15 cellular contexts compared by ENCODE assay signal in the genomic region with DNA sequence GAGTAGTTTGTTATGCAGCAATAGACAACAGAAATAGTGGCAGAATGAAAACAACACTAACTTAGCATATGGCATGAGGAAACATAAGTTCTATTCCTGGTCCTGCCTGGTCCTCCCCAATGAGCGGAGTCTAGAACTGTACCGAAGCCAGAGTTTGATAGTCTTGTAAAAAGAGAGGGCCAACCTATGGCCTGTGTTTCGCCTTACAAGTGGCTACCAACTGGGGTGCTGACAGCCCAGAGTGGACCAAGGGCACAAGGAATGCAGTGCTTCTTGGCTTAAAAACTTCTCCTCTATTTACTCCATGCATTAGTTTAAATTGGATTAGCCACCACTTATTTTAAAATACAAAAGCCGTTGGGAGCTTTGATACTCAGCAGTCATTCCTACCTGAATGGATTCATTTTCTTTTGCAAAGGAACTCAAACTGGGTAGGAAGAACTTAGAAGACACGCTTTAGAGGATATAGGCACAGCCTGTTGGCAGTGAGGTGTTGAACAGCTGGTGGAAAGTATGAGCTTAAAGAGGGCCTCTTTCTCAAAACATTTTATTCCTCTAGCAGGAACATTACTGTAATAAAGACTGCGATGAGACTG.
DNase-seq lines count a peak whose midpoint lies in the region; ATAC-seq and TF ChIP-seq lines count a peak whose summit lies in the region.
"Had no signal": no experiment of that assay in that cellular context is flagged by ENCODE, and none has a peak within 500 bp of the region (broad histone marks: within the 10 kb centered on the region; RNA-seq: fewer than 3 reads in every experiment).

No MANE protein-coding gene starts in this region.

- no peak overlapping the region for H2AFZ ChIP-seq in OCI-LY1 (ENCODE audit: low read length)

- TF ChIP-seq POLR2A in heart left ventricle (IDR thresholded peaks at IDR 0.05), result no peak

- H3K79me2 ChIP-seq in OCI-LY1 (ENCODE audit: insufficient read depth, low read length), result no peaks in the 10 kb centered on the region

- intact Hi-C loops in heart left ventricle (cut with DNase I), result loop anchor here in 1 of 10 donors (5.0 kb wide), 1 partner anchor 45 kb away; no protein-coding TSS in a partner anchor
- intact Hi-C loops in left cardiac atrium (cut with DNase I), result no loop called here
- intact Hi-C loops in left ventricle myocardium inferior (cut with micrococcal nuclease), result no loop called here

- ATAC-seq in heart left ventricle (peak in 3 of 4 donors; percentile 15 to 26 (median 26)), left cardiac atrium (no peak), GM21619 (IDR thresholded peaks at IDR 0.05; ENCODE audit: unreplicated experiment) (no peak)

- peak overlapping the region; percentile 9; the same call in 1 of the 2 replicates for H3K4me2 ChIP-seq in OCI-LY1 (ENCODE audit: low read length)
- H3K4me2 ChIP-seq: BLaER1 treated with 17β-estradiol and CSF1 and Interleukin-3, amounts not matched to agents 10 nM and 100 nM had no signal

- H3F3A ChIP-seq in OCI-LY1 (ENCODE audit: insufficient read depth, low read length), result no peaks in the 10 kb centered on the region; the same call in 1 of the 2 replicates

- H3K9ac ChIP-seq in OCI-LY1 (ENCODE audit: low read length), result no peak overlapping the region
- H3K9ac ChIP-seq: BLaER1 treated with 17β-estradiol and CSF1 and Interleukin-3, amounts not matched to agents 10 nM and 100 nM had no signal

- H3K27me3 ChIP-seq in heart left ventricle (no peaks in the 10 kb centered on the region), OCI-LY1 (ENCODE audit: insufficient read depth, low read length) (no peaks in the 10 kb centered on the region), left ventricle myocardium inferior (ENCODE audit: low read depth) (no peaks in the 10 kb centered on the region)
- H3K27me3 ChIP-seq: BLaER1 treated with 17β-estradiol and CSF1 and Interleukin-3, amounts not matched to agents 10 nM and 100 nM had no signal

- no peak for TF ChIP-seq CTCF in heart left ventricle (IDR thresholded peaks at IDR 0.05)
- no peak for TF ChIP-seq CTCF in OCI-LY1 (IDR thresholded peaks at IDR 0.05; ENCODE audit: low read length)
- TF ChIP-seq CTCF in left ventricle myocardium inferior (IDR thresholded peaks at IDR 0.05; ENCODE audit: borderline replicate concordance), result no peak

- 66 to 74% (median 69%) methylated on average over 6 of the region's 6 CpGs for WGBS in heart left ventricle, 4 donors

- H3K27ac ChIP-seq in heart left ventricle (peak overlapping the region in 7 of 12 donors; percentile 11 to 55 (median 13)), OCI-LY1 (ENCODE audit: low read depth, low read length, poor library complexity, severe bottlenecking) (peak overlapping the region; percentile 86), left ventricle myocardium inferior (replicated peaks) (peak overlapping the region; percentile 56)
- H3K27ac ChIP-seq: BLaER1 treated with 17β-estradiol and CSF1 and Interleukin-3, amounts not matched to agents 10 nM and 100 nM; HL-60 had no signal

- H3K4me3 ChIP-seq in heart left ventricle, result no peak overlapping the region
- no peak overlapping the region for H3K4me3 ChIP-seq in OCI-LY1 (ENCODE audit: low read depth, low read length, poor library complexity, severe bottlenecking)
- H3K4me3 ChIP-seq in left ventricle myocardium inferior, result no peak overlapping the region
- H3K4me3 ChIP-seq: BLaER1 treated with 17β-estradiol and CSF1 and Interleukin-3, amounts not matched to agents 10 nM and 100 nM had no signal

- DNase-seq in heart left ventricle, result no peak
- no peak for DNase-seq in left cardiac atrium
- DNase-seq in left ventricle myocardium inferior, result no peak
- DNase-seq in NCI-H146 (lab: John Stamatoyannopoulos, UW), result no peak
- no peak for DNase-seq in NCI-H2029 (lab: John Stamatoyannopoulos, UW)
- DNase-seq: GF-D8, KBM-7, MV-4-11, NCI-H1436, NCI-H2081, SIG-M5 had no signal

- H3K4me1 ChIP-seq in heart left ventricle (peaks cover 0 to 40% (median 18%) of the 10 kb centered on the region in 12 donors), OCI-LY1 (ENCODE audit: insufficient read depth, low read length, severe bottlenecking) (peaks cover 83% of the 10 kb centered on the region), left ventricle myocardium inferior (peaks cover 47% of the 10 kb centered on the region)

- no peaks in the 10 kb centered on the region for H3K9me3 ChIP-seq in heart left ventricle
- H3K9me3 ChIP-seq in OCI-LY1 (ENCODE audit: low read length), result no peaks in the 10 kb centered on the region
- H3K9me3 ChIP-seq in left ventricle myocardium inferior (replicated peaks), result no peaks in the 10 kb centered on the region
- H3K9me3 ChIP-seq: BLaER1 treated with 17β-estradiol and CSF1 and Interleukin-3, amounts not matched to agents 10 nM and 100 nM had no signal

- no peaks in the 10 kb centered on the region for H3K9me2 ChIP-seq in OCI-LY1 (ENCODE audit: low read depth, low read length)

- H4K20me1 ChIP-seq in OCI-LY1 (ENCODE audit: insufficient read depth, low read length), result no peaks in the 10 kb centered on the region
- H4K20me1 ChIP-seq: BLaER1 treated with 17β-estradiol and CSF1 and Interleukin-3, amounts not matched to agents 10 nM and 100 nM had no signal

- H3K36me3 ChIP-seq in heart left ventricle (peaks cover 0 to 24% (median 18%) of the 10 kb centered on the region in 9 donors), OCI-LY1 (ENCODE audit: insufficient read depth, low read length) (no peaks in the 10 kb centered on the region), left ventricle myocardium inferior (peaks cover 24% of the 10 kb centered on the region)

Comparison
In these comparisons a context has a peak if more than half of its experiments do, and no peak if none do; other contexts are left out.
1. ATAC-seq: peak in heart left ventricle (3 of 4); none in left cardiac atrium (0 of 2) and GM21619 (single experiment).
2. H3K27ac ChIP-seq: peak in every context shown above with its lines; median percentile 86 in OCI-LY1; 56 in left ventricle myocardium inferior; 13 in heart left ventricle.